ENCODE assay signal across 17 cellular contexts in the genomic region with DNA sequence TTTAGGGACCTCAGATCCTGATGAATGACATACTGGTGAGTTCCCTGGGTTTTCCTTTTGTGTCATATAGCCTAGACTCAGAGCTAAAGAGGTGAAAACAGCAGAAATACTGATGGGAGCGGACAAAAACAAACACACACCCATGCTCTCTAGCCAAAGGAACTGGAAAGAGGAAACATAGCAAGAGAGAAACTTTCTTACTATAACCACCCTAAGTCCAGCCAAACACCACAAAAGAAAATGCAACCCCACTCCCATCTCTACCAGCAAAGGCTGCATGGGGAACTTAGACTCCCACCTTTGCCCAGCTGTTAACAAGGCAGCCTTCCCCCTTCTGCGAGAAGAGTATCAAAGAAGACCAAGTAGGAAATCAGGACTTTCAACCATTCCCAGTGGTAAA. TPM values are rescaled to one million over a fixed set of nuclear protein-coding genes. Genes with fewer than 3 reads are reported as not detected.
A peak's percentile ranks its signal among the peaks of the same experiment; 100 is the strongest.
DNase-seq lines count a peak whose midpoint lies in the region; ATAC-seq, FAIRE-seq and TF ChIP-seq lines count a peak whose summit lies in the region.
"Had no signal": no experiment of that assay in that cellular context is flagged by ENCODE, and none has a peak within 500 bp of the region (broad histone marks: within the 10 kb centered on the region; RNA-seq: fewer than 3 reads in every experiment).

No MANE protein-coding gene starts in this region.

- no peak overlapping the region for H3K23ac ChIP-seq in H1 (ENCODE audit: insufficient read length)

- no peak overlapping the region for H4K5ac ChIP-seq in H1 (ENCODE audit: insufficient read length, low read depth, low read length)

- H3K36me3 Mint-ChIP-seq in naive thymus-derived CD4-positive, alpha-beta T cell = peaks cover 0 to 71% (median 52%) of the 10 kb centered on the region in 5 donors
- no peaks in the 10 kb centered on the region for H3K36me3 Mint-ChIP-seq in endothelial cell (ENCODE audit: low read depth, unreplicated experiment)

- no peak overlapping the region for H3K4ac ChIP-seq in H1 (replicated peaks; ENCODE audit: insufficient read length, low read depth, low read length)

- H4K20me1 ChIP-seq in H1 (replicated peaks in 1 of 2; ENCODE audit: control insufficient read depth in 1 of 2, insufficient read depth in 2 of 2, low read length in 2 of 2) = no peaks in the 10 kb centered on the region

- POLR2A ChIA-PET in H1 (lab: Charles Lee; ENCODE audit: partially characterized antibody) = no interaction called here
- POLR2A ChIA-PET in naive thymus-derived CD4-positive, alpha-beta T cell (lab: Charles Lee) = no interaction called here

- peaks cover 0 to 3% (median 0%) of the 10 kb centered on the region in 5 donors for H3K27me3 Mint-ChIP-seq in naive thymus-derived CD4-positive, alpha-beta T cell
- H3K27me3 Mint-ChIP-seq in endothelial cell (ENCODE audit: unreplicated experiment) = no peaks in the 10 kb centered on the region

- H3K56ac ChIP-seq in H1 (replicated peaks; ENCODE audit: insufficient read length, low read depth, low read length) = no peak overlapping the region

- no peak overlapping the region for H3K14ac ChIP-seq in H1 (ENCODE audit: insufficient read length)

- no peak overlapping the region for H2BK5ac ChIP-seq in H1 (ENCODE audit: low read depth, low read length)

- TF ChIP-seq EP300 in H1 (IDR thresholded peaks at IDR 0.05; ENCODE audit: borderline replicate concordance in 1 of 2, low read depth in 2 of 2, low read length in 2 of 2) = no peak

- TF ChIP-seq POLR2A in H1 (IDR thresholded peaks at IDR 0.05; ENCODE audit: control extremely low read depth in 1 of 2, low read depth in 2 of 2, low read length in 2 of 2) = no peak

- no peak overlapping the region for H3K27ac Mint-ChIP-seq in naive thymus-derived CD4-positive, alpha-beta T cell
- no peak overlapping the region for H3K27ac Mint-ChIP-seq in endothelial cell (ENCODE audit: unreplicated experiment)
- H3K27ac Mint-ChIP-seq: CD8-positive, alpha-beta T cell had no signal

- peaks cover 0 to 11% (median 7%) of the 10 kb centered on the region in 7 donors for H3K4me1 Mint-ChIP-seq in naive thymus-derived CD4-positive, alpha-beta T cell
- H3K4me1 Mint-ChIP-seq in endothelial cell (ENCODE audit: unreplicated experiment) = peaks cover 20% of the 10 kb centered on the region

- 0 out of 2 replicates have a peak overlapping the region, but pooled peaks have one; percentile 6 for H3K18ac ChIP-seq in H1 (ENCODE audit: extremely low read depth, low read length)

- H3K9me3 Mint-ChIP-seq in naive thymus-derived CD4-positive, alpha-beta T cell = peaks cover 0 to 2% (median 0%) of the 10 kb centered on the region in 11 donors
- no peaks in the 10 kb centered on the region for H3K9me3 Mint-ChIP-seq in endothelial cell (ENCODE audit: unreplicated experiment)
- H3K9me3 Mint-ChIP-seq: CD8-positive, alpha-beta T cell had no signal

- H3K9ac ChIP-seq in H1 (replicated peaks in 1 of 4; ENCODE audit: extremely low read depth in 1 of 4, low read depth in 3 of 4, low read length in 3 of 4) = no peak overlapping the region

- peak; percentile 22 for ATAC-seq in naive thymus-derived CD4-positive, alpha-beta T cell
- ATAC-seq: CD8-positive, alpha-beta T cell had no signal

- CTCF ChIA-PET in H1 (lab: Charles Lee; ENCODE audit: partially characterized antibody) = interaction anchor here (0.6 kb wide), 1 partner anchor 100 kb away, joined by 4 read pairs; no protein-coding TSS in a partner anchor
- CTCF ChIA-PET in naive thymus-derived CD4-positive, alpha-beta T cell (lab: Charles Lee) = interaction anchor here (1.0 kb wide), 1 partner anchor 49 kb away, joined by 3 read pairs; no protein-coding TSS in a partner anchor

- peaks cover 0 to 8% (median 6%) of the 10 kb centered on the region in 4 experiments; a peak in 3 of 7 replicates for H3K4me1 ChIP-seq in H1 (replicated peaks in 1 of 4; ENCODE audit: control insufficient read depth in 3 of 4, insufficient read depth in 4 of 4, low read length in 3 of 4)
- H3K4me1 ChIP-seq in naive thymus-derived CD4-positive, alpha-beta T cell (ENCODE audit: control insufficient read depth in 2 of 2, insufficient read depth in 2 of 2, low read length in 2 of 2) = no peaks in the 10 kb centered on the region
- H3K4me1 ChIP-seq: SJSA1 had no signal

- TF ChIP-seq CTCF in H1 (IDR thresholded peaks at IDR 0.05; ENCODE audit: control extremely low read depth in 1 of 3, insufficient read depth in 1 of 3, low read depth in 1 of 3, low read length in 3 of 3) (no peak), endothelial cell (IDR thresholded peaks at IDR 0.05; ENCODE audit: unreplicated experiment) (no peak)

- H2BK12ac ChIP-seq in H1 (ENCODE audit: low read depth, low read length) = no peak overlapping the region

- no peak overlapping the region for H2AFZ ChIP-seq in H1 (ENCODE audit: low read length)

- H3K4me3 ChIP-seq in H1 (ENCODE audit: extremely low read depth in 1 of 4, insufficient read depth in 2 of 4, low read depth in 3 of 4, low read length in 4 of 4) = no peak overlapping the region
- H3K4me3 ChIP-seq in naive thymus-derived CD4-positive, alpha-beta T cell (ENCODE audit: low read length) = no peak overlapping the region
- H3K4me3 ChIP-seq: MG63, SJSA1 had no signal

- H2AK5ac ChIP-seq in H1 (ENCODE audit: low read depth, low read length) = no peak overlapping the region

- peak; percentile 60 for FAIRE-seq in GM19239 (lab: Jason Lieb, UNC)
- FAIRE-seq in H1 (lab: Jason Lieb, UNC) = no peak
- FAIRE-seq: H54 had no signal

- H3K27ac ChIP-seq in H1 (ENCODE audit: low read depth, low read length) = no peak overlapping the region
- H3K27ac ChIP-seq in naive thymus-derived CD4-positive, alpha-beta T cell (ENCODE audit: low read depth, low read length) = no peak overlapping the region
- H3K27ac ChIP-seq: RWPE1, SJSA1 had no signal

- no peaks in the 10 kb centered on the region for H3K36me3 ChIP-seq in H1 (ENCODE audit: control insufficient read depth in 2 of 4, insufficient read depth in 4 of 4, low read length in 3 of 4)
- peaks cover 0 to 5% (median 5%) of the 10 kb centered on the region in 3 experiments for H3K36me3 ChIP-seq in naive thymus-derived CD4-positive, alpha-beta T cell (ENCODE audit: control insufficient read depth in 2 of 3, insufficient read depth in 3 of 3, low read length in 3 of 3)
- H3K36me3 ChIP-seq: MG63, SJSA1 had no signal

- H3K79me1 ChIP-seq in H1 (ENCODE audit: low read depth, low read length) = no peaks in the 10 kb centered on the region

- intact Hi-C loops in naive thymus-derived CD4-positive, alpha-beta T cell (cut with micrococcal nuclease) = no loop called here

- H4K91ac ChIP-seq in H1 (replicated peaks; ENCODE audit: insufficient read length, low read length) = no peak overlapping the region

- H3K9me3 ChIP-seq in H1 (ENCODE audit: insufficient read depth in 2 of 2, low read depth in 1 of 2, low read length in 1 of 2) = no peaks in the 10 kb centered on the region; a peak in 1 of 4 replicates
- H3K9me3 ChIP-seq in naive thymus-derived CD4-positive, alpha-beta T cell (ENCODE audit: control insufficient read depth in 2 of 3, low read length in 3 of 3) = no peaks in the 10 kb centered on the region
- H3K9me3 ChIP-seq: MG63, SJSA1 had no signal

- DNase-seq in Ammon's horn (ENCODE audit: low spot score) = peak; percentile 34
- no peak for DNase-seq in GM19239 (ENCODE audit: insufficient read length, low spot score)
- DNase-seq in H1 (ENCODE audit: low read depth in 1 of 2, low spot score in 2 of 2) = no peak
- no peak for DNase-seq in naive thymus-derived CD4-positive, alpha-beta T cell
- DNase-seq in activated CD4-positive, alpha-beta T cell treated with anti-CD3 and anti-CD28 coated beads, Interleukin-2, amount 50 U/mL, for 4 hours = no peak
- DNase-seq in endothelial cell (ENCODE audit: low spot score) = no peak
- no peak for DNase-seq in RPMI8226
- DNase-seq: AML-193; CD8-positive, alpha-beta T cell; MG63; NCI-H1436; NCI-H2029 treated with DMSO at 0.1 percent for 48 hours; NCI-H524; OCI-M1 had no signal

- no peak overlapping the region for H2BK15ac ChIP-seq in H1 (ENCODE audit: low read length)

- H3K4me3 Mint-ChIP-seq in naive thymus-derived CD4-positive, alpha-beta T cell = no peak overlapping the region
- no peak overlapping the region for H3K4me3 Mint-ChIP-seq in endothelial cell (ENCODE audit: unreplicated experiment)
- H3K4me3 Mint-ChIP-seq: CD8-positive, alpha-beta T cell had no signal

- no peak overlapping the region for H2BK120ac ChIP-seq in H1 (replicated peaks; ENCODE audit: low read depth, low read length)

- H2BK20ac ChIP-seq in H1 (ENCODE audit: low read length) = 0 out of 2 replicates have a peak overlapping the region, but pooled peaks have one; percentile 21

- H3K4me2 ChIP-seq in H1 (ENCODE audit: insufficient read depth in 1 of 2, low read depth in 2 of 2, low read length in 2 of 2) = no peak overlapping the region

- no peak for TF ChIP-seq RAD21 in H1 (IDR thresholded peaks at IDR 0.05 in 1 of 2, conservative IDR thresholded peaks at IDR 0.05 in 1 of 2; ENCODE audit: low read depth in 2 of 2, low read length in 2 of 2)

- no peaks in the 10 kb centered on the region for H3K23me2 ChIP-seq in H1 (ENCODE audit: low read depth, low read length)

- 94% methylated on average over 2 of the region's 2 CpGs; no CpG with 5 or more reads in 1 of the 2 experiments for WGBS in H1 (ENCODE audit: extremely low coverage in 1 of 2, insufficient coverage in 1 of 2, insufficient read length in 1 of 2, insufficient replicate concordance in 2 of 2, low coverage in 1 of 2, low lambda C conversion rate in 2 of 2, missing lambda C conversion rate in 1 of 2), 2 experiments

- no peaks in the 10 kb centered on the region for H3K27me3 ChIP-seq in H1 (replicated peaks in 1 of 4; ENCODE audit: control insufficient read depth in 3 of 4, extremely low read depth in 1 of 4, insufficient read depth in 3 of 4, low read length in 3 of 4)
- no peaks in the 10 kb centered on the region for H3K27me3 ChIP-seq in naive thymus-derived CD4-positive, alpha-beta T cell (ENCODE audit: control insufficient read depth in 2 of 2, insufficient read depth in 2 of 2, low read length in 2 of 2)
- H3K27me3 ChIP-seq: MG63, SJSA1 had no signal

- no peaks in the 10 kb centered on the region for H3K79me2 ChIP-seq in H1 (ENCODE audit: control insufficient read depth in 1 of 2, insufficient read depth in 2 of 2, low read length in 2 of 2)

- no peak overlapping the region for H4K8ac ChIP-seq in H1 (ENCODE audit: extremely low read depth, insufficient read depth, low read length)

RNA-seq across cellular contexts. Expression of a gene that starts 16.3 kb away (rescaled TPM):
- total RNA-seq in H1 (2021; fragmentation: NEBNext Ultra II Directional; extraction: Animal tissue kit (Norgen Biotek cat#: 25700)) = 0.93 and 0.94 TPM in 2 replicates
- polyA plus RNA-seq in H1 (2011; rRNA removed) = 1.7 and 2.1 TPM in 2 replicates
- 2.5 TPM for polyA plus RNA-seq in H1 (2011; cell fraction: cytosol; rRNA removed)
- 5.9 TPM for polyA plus RNA-seq in H1 (2011; cell fraction: nucleus; rRNA removed)
- polyA plus RNA-seq in H1 (2012, experiment 1 of 2) = 1.4 to 3.0 TPM (median 1.6 TPM) in 4 replicates
- polyA plus RNA-seq in H1 (2012, experiment 2 of 2) = not detected
- 0.67 TPM for polyA plus RNA-seq in H1 (2013, experiment 1 of 2)
- polyA plus RNA-seq in H1 (2013, experiment 2 of 2) = 0.40 TPM
- polyA minus RNA-seq in H1 (2011; rRNA and poly(A)+ RNA removed) = 4.3 and 6.0 TPM in 2 replicates
- polyA minus RNA-seq in H1 (2011; cell fraction: cytosol; rRNA and poly(A)+ RNA removed) = 2.1 TPM
- 12.0 TPM for polyA minus RNA-seq in H1 (2011; cell fraction: nucleus; rRNA and poly(A)+ RNA removed)
- total RNA-seq in naive thymus-derived CD4-positive, alpha-beta T cell = 10 to 100 TPM; 14.9 to 59.8 (median 29.2) TPM
- 1 to 10 TPM; 6.6 to 7.3 TPM for polyA plus RNA-seq in naive thymus-derived CD4-positive, alpha-beta T cell
- total RNA-seq in endothelial cell (ENCODE audit: unreplicated experiment) = 1.9 TPM
